ENCODE assay signal across 1 cellular context in genomic region chr17:58228679-58229078, GRCh38.
A peak's percentile ranks its signal among the peaks of the same experiment; 100 is the strongest.
TF ChIP-seq lines count a peak whose summit lies in the region.

No MANE protein-coding gene starts in this region.

TF ChIP-seq in H1, 55 proteins besides CTCF, POLR2A, EP300 and RAD21:
- TF ChIP-seq TEAD4 (IDR thresholded peaks at IDR 0.05; ENCODE audit: low read depth, low read length) (peak; percentile 35; the same call in 1 of the 2 replicates), SRF (IDR thresholded peaks at IDR 0.05; ENCODE audit: low read depth, low read length) (no peak), NANOG (IDR thresholded peaks at IDR 0.05; ENCODE audit: insufficient read depth, low read depth, low read length, poor library complexity, severe bottlenecking) (no peak), CTBP2 (IDR thresholded peaks at IDR 0.05; ENCODE audit: borderline replicate concordance, insufficient read depth, insufficient read length, low read length) (no peak), SAP30 (IDR thresholded peaks at IDR 0.05; ENCODE audit: insufficient read depth, insufficient replicate concordance, low read length) (no peak)
